ENCODE assay signal across 8 cellular contexts in the genomic region with DNA sequence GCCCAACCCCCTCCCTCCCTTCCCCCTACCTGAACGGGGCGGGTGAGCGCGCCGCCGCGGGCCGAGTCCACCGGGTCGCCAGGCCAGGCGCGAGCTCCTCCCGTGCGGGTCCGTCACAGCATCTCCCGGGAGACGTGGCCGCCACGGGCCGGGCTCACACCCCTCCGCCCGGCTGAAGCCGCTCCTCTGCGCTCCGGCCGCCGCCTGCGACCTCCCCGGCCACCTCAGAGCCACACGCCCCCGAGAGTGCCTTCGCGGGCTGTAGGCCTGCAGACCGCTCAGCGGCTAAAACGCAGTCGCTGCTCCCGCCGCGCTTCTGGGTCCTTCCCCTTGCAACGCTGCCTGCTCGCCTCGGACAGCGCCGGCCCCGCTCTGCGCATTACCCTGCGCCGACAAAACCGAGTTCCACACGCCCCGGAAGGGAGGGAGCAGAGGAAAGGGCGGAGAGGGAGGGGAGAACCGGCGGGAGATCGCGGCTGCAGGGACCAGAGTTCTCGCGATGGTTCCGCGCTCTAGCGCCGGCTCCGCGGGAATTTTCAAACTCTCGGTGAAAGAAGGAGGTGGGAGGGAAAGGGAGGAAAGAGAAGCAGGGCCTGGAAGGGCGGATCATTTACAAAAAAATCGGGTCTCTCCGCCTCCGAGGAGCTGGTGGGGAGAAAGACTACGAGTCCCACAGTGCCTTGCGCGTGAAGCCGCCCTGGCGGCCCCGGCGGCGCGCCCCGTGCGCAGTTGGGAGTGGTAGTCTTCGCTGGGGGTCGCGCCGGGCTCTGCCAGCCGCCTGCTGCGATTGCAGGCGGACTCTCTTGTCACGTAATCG. TPM values are rescaled to one million over a fixed set of nuclear protein-coding genes. Genes with fewer than 3 reads are reported as not detected.
DNase-seq lines count a peak whose midpoint lies in the region; ATAC-seq and TF ChIP-seq lines count a peak whose summit lies in the region.

A gene with protein sequence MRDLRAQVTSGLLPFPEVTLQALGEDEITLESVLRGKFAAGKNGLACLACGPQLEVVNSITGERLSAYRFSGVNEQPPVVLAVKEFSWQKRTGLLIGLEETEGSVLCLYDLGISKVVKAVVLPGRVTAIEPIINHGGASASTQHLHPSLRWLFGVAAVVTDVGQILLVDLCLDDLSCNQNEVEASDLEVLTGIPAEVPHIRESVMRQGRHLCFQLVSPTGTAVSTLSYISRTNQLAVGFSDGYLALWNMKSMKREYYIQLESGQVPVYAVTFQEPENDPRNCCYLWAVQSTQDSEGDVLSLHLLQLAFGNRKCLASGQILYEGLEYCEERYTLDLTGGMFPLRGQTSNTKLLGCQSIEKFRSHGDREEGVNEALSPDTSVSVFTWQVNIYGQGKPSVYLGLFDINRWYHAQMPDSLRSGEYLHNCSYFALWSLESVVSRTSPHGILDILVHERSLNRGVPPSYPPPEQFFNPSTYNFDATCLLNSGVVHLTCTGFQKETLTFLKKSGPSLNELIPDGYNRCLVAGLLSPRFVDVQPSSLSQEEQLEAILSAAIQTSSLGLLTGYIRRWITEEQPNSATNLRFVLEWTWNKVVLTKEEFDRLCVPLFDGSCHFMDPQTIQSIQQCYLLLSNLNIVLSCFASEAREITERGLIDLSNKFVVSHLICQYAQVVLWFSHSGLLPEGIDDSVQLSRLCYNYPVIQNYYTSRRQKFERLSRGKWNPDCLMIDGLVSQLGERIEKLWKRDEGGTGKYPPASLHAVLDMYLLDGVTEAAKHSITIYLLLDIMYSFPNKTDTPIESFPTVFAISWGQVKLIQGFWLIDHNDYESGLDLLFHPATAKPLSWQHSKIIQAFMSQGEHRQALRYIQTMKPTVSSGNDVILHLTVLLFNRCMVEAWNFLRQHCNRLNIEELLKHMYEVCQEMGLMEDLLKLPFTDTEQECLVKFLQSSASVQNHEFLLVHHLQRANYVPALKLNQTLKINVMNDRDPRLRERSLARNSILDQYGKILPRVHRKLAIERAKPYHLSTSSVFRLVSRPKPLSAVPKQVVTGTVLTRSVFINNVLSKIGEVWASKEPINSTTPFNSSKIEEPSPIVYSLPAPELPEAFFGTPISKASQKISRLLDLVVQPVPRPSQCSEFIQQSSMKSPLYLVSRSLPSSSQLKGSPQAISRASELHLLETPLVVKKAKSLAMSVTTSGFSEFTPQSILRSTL (N-terminal part only) (minus strand): TSS at position 400 of the 817 bp plus-strand sequence. CDS start 13,578 bp downstream, outside the sequence.

- peak within 1 kb of the TSS; percentile 96 for H3K27ac Mint-ChIP-seq in activated naive CD8-positive, alpha-beta T cell treated with anti-CD3 and anti-CD28 coated beads, Interleukin-2, amount 10 ng/mL, durations not matched to agents 7 days and 5 days

- TF ChIP-seq CTCF in SU-DHL-6 (IDR thresholded peaks at IDR 0.05; ENCODE audit: insufficient read depth, low read length, poor library complexity, severe bottlenecking) (no peak), ovary (IDR thresholded peaks at IDR 0.05) (peak in 2 of 3 donors; percentile 24 to 32), thyroid gland (IDR thresholded peaks at IDR 0.05) (no peak)

- POLR2A ChIA-PET in activated naive CD8-positive, alpha-beta T cell treated with anti-CD3 and anti-CD28 coated beads, Interleukin-2, amount 10 ng/mL, durations not matched to agents 7 days and 5 days (lab: Charles Lee), result interaction anchor here (0.7 to 2.1 kb wide), 7 partner anchors 9 to 404 kb away, joined by 3 to 6 read pairs (median 3); a partner anchor contains a TSS

- H2AFZ ChIP-seq in SU-DHL-6 (ENCODE audit: low read depth, low read length, severe bottlenecking), result peak within 1 kb of the TSS; percentile 97

- no peaks in the 10 kb centered on the region for H4K20me1 ChIP-seq in SU-DHL-6 (ENCODE audit: low read depth, low read length)

- H3K4me1 ChIP-seq in ovary (ENCODE audit: insufficient read depth) (peaks cover 7% of the 10 kb centered on the region), thyroid gland (peaks cover 11 to 15% of the 10 kb centered on the region in 2 donors)

- H3K27me3 ChIP-seq in SU-DHL-6 (ENCODE audit: low read length), result no peaks in the 10 kb centered on the region
- H3K27me3 ChIP-seq in ovary, result no peaks in the 10 kb centered on the region
- H3K27me3 ChIP-seq in thyroid gland, result no peaks in the 10 kb centered on the region

- H3K9me3 ChIP-seq in SU-DHL-6 (ENCODE audit: insufficient read depth, low read length), result no peaks in the 10 kb centered on the region
- no peaks in the 10 kb centered on the region for H3K9me3 ChIP-seq in ovary
- H3K9me3 ChIP-seq in thyroid gland, result no peaks in the 10 kb centered on the region

- peaks cover 7% of the 10 kb centered on the region for H3K27me3 Mint-ChIP-seq in activated naive CD8-positive, alpha-beta T cell treated with anti-CD3 and anti-CD28 coated beads, Interleukin-2, amount 10 ng/mL, durations not matched to agents 7 days and 5 days

- peaks cover 9% of the 10 kb centered on the region; the same call in 1 of the 2 replicates for H3F3A ChIP-seq in SU-DHL-6 (ENCODE audit: insufficient read depth)

- TF ChIP-seq EP300 in ovary (IDR thresholded peaks at IDR 0.05), result no peak

- TF ChIP-seq POLR2A in GM10847 (IDR thresholded peaks at IDR 0.05; ENCODE audit: extremely low read depth, insufficient read length) (peak; percentile 93), ovary (IDR thresholded peaks at IDR 0.05) (peak; percentile 99), thyroid gland (IDR thresholded peaks at IDR 0.05) (peak; percentile 88 to 99)

- peak within 1 kb of the TSS; percentile 94 for H3K27ac ChIP-seq in SU-DHL-6 (ENCODE audit: low read depth, low read length)
- H3K27ac ChIP-seq in ovary, result peak within 1 kb of the TSS; percentile 95 to 96
- peak within 1 kb of the TSS; percentile 94 to 98 (median 96) for H3K27ac ChIP-seq in thyroid gland

- H3K4me3 Mint-ChIP-seq in activated naive CD8-positive, alpha-beta T cell treated with anti-CD3 and anti-CD28 coated beads, Interleukin-2, amount 10 ng/mL, durations not matched to agents 7 days and 5 days, result peak within 1 kb of the TSS; percentile 96

- peaks cover 23% of the 10 kb centered on the region for H3K4me1 Mint-ChIP-seq in activated naive CD8-positive, alpha-beta T cell treated with anti-CD3 and anti-CD28 coated beads, Interleukin-2, amount 10 ng/mL, durations not matched to agents 7 days and 5 days

- H3K4me2 ChIP-seq in SU-DHL-6 (ENCODE audit: low read depth, low read length, poor library complexity, severe bottlenecking), result peak within 1 kb of the TSS; percentile 94

- no peaks in the 10 kb centered on the region for H3K9me2 ChIP-seq in SU-DHL-6 (replicated peaks; ENCODE audit: insufficient read depth, low read length)

- H3K4me3 ChIP-seq in SU-DHL-6 (ENCODE audit: insufficient read depth, low read length, poor library complexity, severe bottlenecking), result peak within 1 kb of the TSS; percentile 73
- peak within 1 kb of the TSS; percentile 66 for H3K4me3 ChIP-seq in ovary
- peak within 1 kb of the TSS; percentile 78 to 93 (median 91) for H3K4me3 ChIP-seq in thyroid gland (replicated peaks in 1 of 3)

- peak within 1 kb of the TSS; percentile 77 for H3K9ac ChIP-seq in SU-DHL-6 (ENCODE audit: low read length)

- H3K79me2 ChIP-seq in SU-DHL-6 (ENCODE audit: insufficient read depth, low read length), result peaks cover 44% of the 10 kb centered on the region

- intact Hi-C loops in head of caudate nucleus (cut with DNase I), result loop anchor here (10.0 kb wide), 1 partner anchor 173 kb away; a partner anchor contains a TSS
- intact Hi-C loops in ovary (cut with DNase I), result no loop called here
- intact Hi-C loops in thyroid gland (cut with DNase I), result no loop called here

- 0 to 1% (median 1%) methylated on average over 79 to 90 of the region's 90 CpGs for WGBS in ovary, 3 donors
- 1 to 2% methylated on average over 46 of the region's 90 CpGs for WGBS in thyroid gland, 2 donors

- DNase-seq in NCI-H128 (lab: John Stamatoyannopoulos, UW; ENCODE audit: unreplicated experiment), result peak; percentile 99
- DNase-seq in activated naive CD8-positive, alpha-beta T cell treated with anti-CD3 and anti-CD28 coated beads, Interleukin-2, amount 10 ng/mL, durations not matched to agents 7 days and 5 days, result peak; percentile 91
- DNase-seq in head of caudate nucleus, result peak; percentile 90 to 99 (median 97)
- DNase-seq in ovary, result peak; percentile 97 to 98 (median 98)
- DNase-seq in thyroid gland, result peak; percentile 96

- peaks cover 22% of the 10 kb centered on the region for H3K36me3 Mint-ChIP-seq in activated naive CD8-positive, alpha-beta T cell treated with anti-CD3 and anti-CD28 coated beads, Interleukin-2, amount 10 ng/mL, durations not matched to agents 7 days and 5 days

- ATAC-seq in HG02678 (IDR thresholded peaks at IDR 0.05; ENCODE audit: unreplicated experiment), result peak; percentile 88
- peak; percentile 92 for ATAC-seq in activated naive CD8-positive, alpha-beta T cell treated with anti-CD3 and anti-CD28 coated beads, Interleukin-2, amount 10 ng/mL, durations not matched to agents 7 days and 5 days (ENCODE audit: low read depth)

- H3K36me3 ChIP-seq in SU-DHL-6 (ENCODE audit: low read length) (no peaks in the 10 kb centered on the region; the same call in 1 of the 2 replicates), ovary (no peaks in the 10 kb centered on the region), thyroid gland (no peaks in the 10 kb centered on the region)

- H3K9me3 Mint-ChIP-seq in activated naive CD8-positive, alpha-beta T cell treated with anti-CD3 and anti-CD28 coated beads, Interleukin-2, amount 10 ng/mL, durations not matched to agents 7 days and 5 days, result no peaks in the 10 kb centered on the region

RNA-seq across cellular contexts. Expression of the gene that starts here (rescaled TPM):
- total RNA-seq in activated naive CD8-positive, alpha-beta T cell treated with anti-CD3 and anti-CD28 coated beads, Interleukin-2, amount 10 ng/mL, durations not matched to agents 7 days and 5 days, result 10 to 100 TPM; 35.8 to 36.6 TPM
- total RNA-seq in ovary (10 to 100 TPM; 34.1 to 60.4 (median 47.8) TPM), thyroid gland (10 to 100 TPM; 36.5 to 84.4 (median 45.3) TPM)
- 10 to 100 TPM; 18.8 to 20.4 TPM for polyA plus RNA-seq in ovary

Comparison
In these comparisons a context has a peak if more than half of its experiments do, and no peak if none do; other contexts are left out.
1. Peak in every context shown above with its lines: DNase-seq, ATAC-seq, H3K4me3 ChIP-seq and H3K27ac ChIP-seq.
2. CTCF ChIP-seq: peak in ovary (2 of 3); none in SU-DHL-6 (single experiment) and thyroid gland (0 of 6).